In the genomic region with DNA sequence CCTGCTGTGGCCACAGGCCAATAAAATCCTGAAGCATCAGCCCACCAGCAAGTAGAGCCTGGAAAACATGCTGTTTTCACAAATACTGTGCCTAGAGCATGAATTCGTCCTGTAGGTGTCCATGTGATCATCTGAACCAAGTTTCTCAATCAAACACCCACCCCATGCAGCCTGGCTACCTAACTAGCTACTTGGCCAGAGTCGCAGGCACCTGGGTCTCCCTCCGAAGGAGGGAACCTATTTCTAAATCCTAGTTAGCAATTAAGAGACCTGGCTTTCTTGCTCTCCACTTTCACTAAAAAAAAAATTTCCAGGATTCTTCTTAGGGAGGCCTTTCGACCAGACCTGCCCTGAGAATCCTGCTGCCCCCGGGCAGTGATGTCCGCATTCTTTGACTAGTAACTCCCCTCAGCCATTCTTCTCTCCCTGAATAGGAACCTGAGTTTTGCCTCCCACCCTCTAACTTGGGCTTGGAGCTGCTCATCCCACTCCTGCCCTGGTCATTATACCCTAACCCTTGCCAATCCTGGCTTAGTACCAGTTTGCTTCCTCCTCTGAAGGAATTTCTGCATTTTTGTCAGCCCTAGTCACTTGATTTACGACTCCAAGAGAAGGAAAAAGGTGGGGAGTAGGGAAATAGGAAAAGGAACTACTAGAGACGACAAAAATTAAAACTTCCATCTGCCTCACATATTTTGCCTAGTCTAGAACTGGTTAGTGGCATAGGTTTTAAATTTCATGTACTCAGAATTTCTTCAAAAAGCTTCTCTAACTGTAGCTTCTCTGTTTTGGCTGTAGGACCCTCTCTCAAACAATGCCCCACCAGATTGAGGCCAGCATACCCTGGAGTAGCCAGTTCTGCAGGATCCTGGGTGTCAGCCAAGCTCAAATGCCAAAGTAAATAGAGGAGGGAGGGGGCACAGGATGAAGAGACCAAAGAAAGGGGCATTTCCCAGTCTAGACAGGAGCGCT, we compare ENCODE assay signal across 8 cellular contexts. TPM values are rescaled to one million over a fixed set of nuclear protein-coding genes. Genes with fewer than 3 reads are reported as not detected.
DNase-seq lines count a peak whose midpoint lies in the region; ATAC-seq and TF ChIP-seq lines count a peak whose summit lies in the region.

No MANE protein-coding gene starts in this region.

- H3K9me2 ChIP-seq in Loucy (replicated peaks; ENCODE audit: low read depth, low read length), result no peaks in the 10 kb centered on the region

- ATAC-seq in GM21360 (IDR thresholded peaks at IDR 0.05; ENCODE audit: unreplicated experiment), result no peak

- no peaks in the 10 kb centered on the region for H4K20me1 ChIP-seq in Loucy (ENCODE audit: insufficient read depth, low read length, poor library complexity, severe bottlenecking)

- H3K79me2 ChIP-seq in Loucy (ENCODE audit: insufficient read depth, low read length), result no peaks in the 10 kb centered on the region

- TF ChIP-seq POLR2A in breast epithelium (IDR thresholded peaks at IDR 0.05), result no peak

- no peak overlapping the region for H3K4me2 ChIP-seq in Loucy (ENCODE audit: low read depth, low read length, poor library complexity, severe bottlenecking)

- H3K27ac ChIP-seq in breast epithelium (peak overlapping the region; percentile 73 to 83), muscle layer of duodenum (ENCODE audit: low read length) (peak overlapping the region; percentile 13)

- H3K4me3 ChIP-seq in Loucy (ENCODE audit: low read length, poor library complexity, severe bottlenecking) (no peak overlapping the region), breast epithelium (peak overlapping the region in 2 of 3 donors; percentile 8 to 9), muscle layer of duodenum (ENCODE audit: low read depth in 1 of 2, low read length in 2 of 2) (no peak overlapping the region)

- H3K9me3 ChIP-seq in Loucy (ENCODE audit: insufficient read depth, low read depth, low read length), result no peaks in the 10 kb centered on the region
- no peaks in the 10 kb centered on the region for H3K9me3 ChIP-seq in breast epithelium
- no peaks in the 10 kb centered on the region for H3K9me3 ChIP-seq in muscle layer of duodenum (ENCODE audit: control insufficient read depth in 1 of 2, low read length in 2 of 2)

- H3K4me1 ChIP-seq in Loucy (ENCODE audit: insufficient read depth, low read length, poor library complexity, severe bottlenecking), result peaks cover 31% of the 10 kb centered on the region
- H3K4me1 ChIP-seq in breast epithelium, result peaks cover 0 to 7% of the 10 kb centered on the region in 2 donors
- H3K4me1 ChIP-seq in muscle layer of duodenum (ENCODE audit: control insufficient read depth in 1 of 2, insufficient read depth in 2 of 2, low read length in 2 of 2), result peaks cover 9 to 20% of the 10 kb centered on the region in 2 donors

- peak overlapping the region; percentile 15 for H2AFZ ChIP-seq in Loucy (ENCODE audit: low read length)

- intact Hi-C loops in breast epithelium (cut with DNase I; ENCODE audit: low total_unique reads), result no loop called here

- H3F3A ChIP-seq in Loucy (ENCODE audit: low read depth), result no peaks in the 10 kb centered on the region

- TF ChIP-seq CTCF in Loucy (conservative IDR thresholded peaks at IDR 0.05; ENCODE audit: low read length), result no peak
- no peak for TF ChIP-seq CTCF in breast epithelium (IDR thresholded peaks at IDR 0.05)

- H3K27me3 ChIP-seq in Loucy (ENCODE audit: insufficient read depth, low read length, poor library complexity, severe bottlenecking) (no peaks in the 10 kb centered on the region), breast epithelium (no peaks in the 10 kb centered on the region), muscle layer of duodenum (ENCODE audit: low read depth, low read length) (no peaks in the 10 kb centered on the region)

- in situ Hi-C loops in G401 (cut with HindIII; ENCODE audit: low sequenced_read_pairs), result no loop called here

- no peak overlapping the region for H3K9ac ChIP-seq in Loucy (ENCODE audit: low read depth, low read length, poor library complexity, severe bottlenecking)

- no peaks in the 10 kb centered on the region for H3K36me3 ChIP-seq in Loucy (ENCODE audit: insufficient read depth, low read length)
- H3K36me3 ChIP-seq in breast epithelium, result no peaks in the 10 kb centered on the region
- no peaks in the 10 kb centered on the region for H3K36me3 ChIP-seq in muscle layer of duodenum (ENCODE audit: control insufficient read depth in 1 of 2, insufficient read depth in 2 of 2, low read length in 2 of 2)

- DNase-seq in CD1c-positive myeloid dendritic cell (ENCODE audit: extremely low spot score) (peak; percentile 60), breast epithelium (ENCODE audit: low spot score in 2 of 2) (peak in 1 of 2 donors; percentile 58), G401 (ENCODE audit: low spot score) (no peak), COLO668 (lab: John Stamatoyannopoulos, UW; ENCODE audit: unreplicated experiment) (no peak), D341Med (ENCODE audit: low spot score) (no peak)

RNA-seq across cellular contexts. Expression of gene TANK, which starts 25.4 kb away (rescaled TPM):
- 100 to 1,000 TPM; 128 to 242 (median 166) TPM for total RNA-seq in breast epithelium
- 41.4 and 54.0 TPM in 2 replicates for total RNA-seq in G401 (2014; rRNA removed; shearing (Covaris generic))

Comparison
In these comparisons a context has a peak if more than half of its experiments do, and no peak if none do; other contexts are left out.
1. H3K4me3 ChIP-seq: peak in breast epithelium (2 of 3); none in Loucy (single experiment) and muscle layer of duodenum (0 of 2).